Comparison of ENCODE assay signal across 1 cellular context in genomic region chr2:33599943-33600192, GRCh38.
TF ChIP-seq lines count a peak whose summit lies in the region.

No MANE protein-coding gene starts in this region.

TF ChIP-seq in endothelial cell of umbilical vein, 7 proteins besides CTCF, POLR2A, EP300 and RAD21 (continued from another document):
- no peak for TF ChIP-seq EZH2 (IDR thresholded peaks at IDR 0.05; ENCODE audit: borderline replicate concordance, low read depth, low read length, severe bottlenecking)
TF ChIP-seq in endothelial cell of umbilical vein: peak in this region for 0.
